In the genomic region with DNA sequence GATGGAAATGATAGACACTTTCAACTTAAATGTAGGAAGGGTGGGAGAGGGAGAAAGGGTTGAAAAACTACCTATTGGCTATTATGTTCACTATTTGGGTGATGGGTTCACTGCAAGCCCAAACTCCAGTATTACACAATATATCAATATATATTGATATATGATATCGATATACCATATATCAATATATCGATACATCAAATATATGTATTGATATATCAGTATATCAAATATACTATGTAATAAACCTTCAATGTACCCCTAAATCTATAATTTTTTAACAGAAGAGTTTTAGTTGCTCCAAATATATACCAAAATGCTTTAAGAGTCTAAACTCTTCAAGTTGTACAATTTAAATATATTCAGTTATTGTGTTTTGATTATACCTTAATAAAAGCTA, we compare ENCODE assay signal across 24 cellular contexts.
DNase-seq lines count a peak whose midpoint lies in the region; ATAC-seq, FAIRE-seq and TF ChIP-seq lines count a peak whose summit lies in the region.
"Had no signal": no experiment of that assay in that cellular context is flagged by ENCODE, and none has a peak within 500 bp of the region (broad histone marks: within the 10 kb centered on the region; RNA-seq: fewer than 3 reads in every experiment).

No MANE protein-coding gene starts in this region.

- DNase-seq in K562 (ENCODE audit: extremely low read depth in 1 of 4, low spot score in 3 of 4) (no peak), frontal cortex (ENCODE audit: low spot score in 2 of 2) (no peak)
- no peak for DNase-seq in stimulated activated CD4-positive, alpha-beta T cell treated with anti-CD3 and anti-CD28 coated beads, Interleukin-12 subunit alpha, Interleukin-12 subunit beta, amount 100 ng/mL, for 4 hours
- DNase-seq: ACHN; BE2C; C1 segment of cervical spinal cord; CD4-positive, alpha-beta memory T cell; CD4-positive, CD25-positive, alpha-beta regulatory T cell; CD8-positive, alpha-beta memory T cell; COR-L47; DMS 273 treated with DMSO at 0.1 percent for 48 hours; DMS153; DMS53; DMS79; DND-41; GDM1 had no signal

- POLR2A ChIA-PET in K562 (lab: Yijun Ruan, JAX), result no interaction called here

- H3K9me1 ChIP-seq in K562 (ENCODE audit: control insufficient read depth, insufficient read depth, low read length), result no peaks in the 10 kb centered on the region

- CTCF ChIA-PET in K562 (lab: Yijun Ruan, JAX; ENCODE audit: low intra/inter-chr PET ratio), result no interaction called here

- TF ChIP-seq CTCF in K562 (IDR thresholded peaks at IDR 0.05 in 2 of 3, conservative IDR thresholded peaks at IDR 0.05 in 1 of 3; ENCODE audit: insufficient read depth in 2 of 3, low read depth in 1 of 3, low read length in 3 of 3), result no peak

- no peaks in the 10 kb centered on the region for H3K79me2 ChIP-seq in K562 (ENCODE audit: control insufficient read depth, insufficient read depth, low read length)

- no peak for TF ChIP-seq POLR2A in K562 (conservative IDR thresholded peaks at IDR 0.05)

- WGBS in K562 (ENCODE audit: insufficient coverage, low coverage, missing lambda C conversion rate), result 5% methylated on average over 2 of the region's 2 CpGs

- H3K9ac ChIP-seq in K562 (ENCODE audit: insufficient read depth in 1 of 2, low read depth in 2 of 2, low read length in 2 of 2), result no peak overlapping the region
- H3K9ac ChIP-seq: BLaER1 had no signal

- in situ Hi-C loops in K562 (cut with MboI), result no loop called here

- H3K36me3 ChIP-seq in K562 (ENCODE audit: control insufficient read depth, insufficient read depth, low read length), result no peaks in the 10 kb centered on the region
- H3K36me3 ChIP-seq: BE2C, BLaER1 had no signal

- no peak overlapping the region for H3K4me2 ChIP-seq in K562 (ENCODE audit: insufficient read depth, low read length)
- H3K4me2 ChIP-seq: BLaER1 had no signal

- no peak overlapping the region for H3K4me3 ChIP-seq in K562
- H3K4me3 ChIP-seq: BLaER1, GM12878 had no signal

- no peaks in the 10 kb centered on the region for H3K9me3 ChIP-seq in K562 (replicated peaks; ENCODE audit: control insufficient read depth, insufficient read depth, low read depth, low read length)
- H3K9me3 ChIP-seq: BE2C had no signal

- FAIRE-seq in A204.1 (lab: Jason Lieb, UNC) (peak; percentile 23), K562 (lab: Jason Lieb, UNC) (no peak), frontal cortex (lab: Jason Lieb, UNC) (peak; percentile 19)
- FAIRE-seq: GM12878, GM12892, GM18507 had no signal

- no peaks in the 10 kb centered on the region for H4K20me1 ChIP-seq in K562 (replicated peaks; ENCODE audit: control insufficient read depth, insufficient read depth, low read length)
- H4K20me1 ChIP-seq: BLaER1 had no signal

- TF ChIP-seq RAD21 in K562 (CRISPR knock-in tag; conservative IDR thresholded peaks at IDR 0.05 in 1 of 2, IDR thresholded peaks at IDR 0.05 in 1 of 2), result no peak

- TF ChIP-seq EP300 in K562 (IDR thresholded peaks at IDR 0.05; ENCODE audit: low read length), result no peak

- no TSS peak for BruUV-seq in K562 (replicated peaks; lab: Mats Ljungman, UMichigan)

- H3K4me1 ChIP-seq in K562 (replicated peaks in 1 of 2; ENCODE audit: control insufficient read depth in 2 of 2, insufficient read depth in 2 of 2, low read length in 2 of 2), result no peaks in the 10 kb centered on the region
- H3K4me1 ChIP-seq: BE2C had no signal

- H3K27ac ChIP-seq in K562 (ENCODE audit: extremely low read depth, low read depth, low read length), result no peak overlapping the region
- H3K27ac ChIP-seq: 22Rv1, BLaER1 had no signal

- no peak overlapping the region for H2AFZ ChIP-seq in K562 (ENCODE audit: low read depth, low read length)

- intact Hi-C loops in K562 (cut with micrococcal nuclease), result no loop called here

- ATAC-seq in K562 (no peak), HG02938 (IDR thresholded peaks at IDR 0.05; ENCODE audit: unreplicated experiment) (no peak), GM21825 (IDR thresholded peaks at IDR 0.05; ENCODE audit: unreplicated experiment) (no peak)
- ATAC-seq: GM12878 had no signal

- no peaks in the 10 kb centered on the region for H3K27me3 ChIP-seq in K562 (ENCODE audit: control insufficient read depth in 2 of 2, insufficient read depth in 2 of 2, low read length in 2 of 2)
- H3K27me3 ChIP-seq: BE2C, BLaER1 had no signal

TF ChIP-seq in K562, 482 proteins besides CTCF, POLR2A, EP300 and RAD21:
- TF ChIP-seq, protein P1, sequence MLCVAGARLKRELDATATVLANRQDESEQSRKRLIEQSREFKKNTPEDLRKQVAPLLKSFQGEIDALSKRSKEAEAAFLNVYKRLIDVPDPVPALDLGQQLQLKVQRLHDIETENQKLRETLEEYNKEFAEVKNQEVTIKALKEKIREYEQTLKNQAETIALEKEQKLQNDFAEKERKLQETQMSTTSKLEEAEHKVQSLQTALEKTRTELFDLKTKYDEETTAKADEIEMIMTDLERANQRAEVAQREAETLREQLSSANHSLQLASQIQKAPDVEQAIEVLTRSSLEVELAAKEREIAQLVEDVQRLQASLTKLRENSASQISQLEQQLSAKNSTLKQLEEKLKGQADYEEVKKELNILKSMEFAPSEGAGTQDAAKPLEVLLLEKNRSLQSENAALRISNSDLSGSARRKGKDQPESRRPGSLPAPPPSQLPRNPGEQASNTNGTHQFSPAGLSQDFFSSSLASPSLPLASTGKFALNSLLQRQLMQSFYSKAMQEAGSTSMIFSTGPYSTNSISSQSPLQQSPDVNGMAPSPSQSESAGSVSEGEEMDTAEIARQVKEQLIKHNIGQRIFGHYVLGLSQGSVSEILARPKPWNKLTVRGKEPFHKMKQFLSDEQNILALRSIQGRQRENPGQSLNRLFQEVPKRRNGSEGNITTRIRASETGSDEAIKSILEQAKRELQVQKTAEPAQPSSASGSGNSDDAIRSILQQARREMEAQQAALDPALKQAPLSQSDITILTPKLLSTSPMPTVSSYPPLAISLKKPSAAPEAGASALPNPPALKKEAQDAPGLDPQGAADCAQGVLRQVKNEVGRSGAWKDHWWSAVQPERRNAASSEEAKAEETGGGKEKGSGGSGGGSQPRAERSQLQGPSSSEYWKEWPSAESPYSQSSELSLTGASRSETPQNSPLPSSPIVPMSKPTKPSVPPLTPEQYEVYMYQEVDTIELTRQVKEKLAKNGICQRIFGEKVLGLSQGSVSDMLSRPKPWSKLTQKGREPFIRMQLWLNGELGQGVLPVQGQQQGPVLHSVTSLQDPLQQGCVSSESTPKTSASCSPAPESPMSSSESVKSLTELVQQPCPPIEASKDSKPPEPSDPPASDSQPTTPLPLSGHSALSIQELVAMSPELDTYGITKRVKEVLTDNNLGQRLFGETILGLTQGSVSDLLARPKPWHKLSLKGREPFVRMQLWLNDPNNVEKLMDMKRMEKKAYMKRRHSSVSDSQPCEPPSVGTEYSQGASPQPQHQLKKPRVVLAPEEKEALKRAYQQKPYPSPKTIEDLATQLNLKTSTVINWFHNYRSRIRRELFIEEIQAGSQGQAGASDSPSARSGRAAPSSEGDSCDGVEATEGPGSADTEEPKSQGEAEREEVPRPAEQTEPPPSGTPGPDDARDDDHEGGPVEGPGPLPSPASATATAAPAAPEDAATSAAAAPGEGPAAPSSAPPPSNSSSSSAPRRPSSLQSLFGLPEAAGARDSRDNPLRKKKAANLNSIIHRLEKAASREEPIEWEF (CRISPR knock-in tag; IDR thresholded peaks at IDR 0.05), result peak; percentile 97
- TF ChIP-seq BHLHE40 (IDR thresholded peaks at IDR 0.05; ENCODE audit: low read length), result no peak
- no peak for TF ChIP-seq MIER1 (IDR thresholded peaks at IDR 0.05; ENCODE audit: low read depth)
- TF ChIP-seq GATA2 (CRISPR knock-in tag; IDR thresholded peaks at IDR 0.05), result no peak
- no peak for TF ChIP-seq HDAC3 (IDR thresholded peaks at IDR 0.05; ENCODE audit: borderline replicate concordance, partially characterized antibody)
